Comparison of ENCODE assay signal across 12 cellular contexts in the genomic region with DNA sequence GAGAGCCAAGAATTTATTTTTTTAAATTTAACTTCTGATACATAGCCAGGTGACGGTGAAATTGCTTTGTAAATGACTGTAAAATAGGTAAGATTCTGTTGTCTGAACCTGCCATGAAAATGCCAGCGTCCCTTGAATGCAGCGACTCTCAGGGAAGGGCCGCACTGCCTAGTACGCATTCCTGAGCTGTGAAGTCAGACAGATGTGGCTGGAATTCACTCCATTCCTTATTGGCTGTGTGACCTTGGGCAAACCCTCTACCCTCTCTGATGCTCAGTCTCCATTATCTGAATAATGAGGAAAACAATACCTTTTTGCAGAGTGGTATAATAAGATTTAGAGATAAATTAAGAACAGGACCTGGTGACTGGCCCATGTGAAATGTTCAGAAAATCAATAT.
"Had no signal": no experiment of that assay in that cellular context is flagged by ENCODE, and none has a peak within 500 bp of the region (broad histone marks: within the 10 kb centered on the region; RNA-seq: fewer than 3 reads in every experiment).

No MANE protein-coding gene starts in this region.

- H3K4me3 Mint-ChIP-seq: neural crest cell; stimulated activated naive CD8-positive, alpha-beta T cell treated with anti-CD3 and anti-CD28 coated beads, Interleukin-15, Interleukin-2, amounts not matched to agents 100 ng/mL and 50 ng/mL, for 24 hours had no signal

- H3K9me3 Mint-ChIP-seq: activated T-helper 2 cell treated with anti-CD3 and anti-CD28 coated beads, Interferon-gamma antibody, Interleukin-2, Interleukin-4, amounts not matched to agents 10 μg/mL and 5 μg/mL and 100 μg/mL, durations not matched to agents 14 hours and 24 hours and 36 hours; stimulated activated naive CD8-positive, alpha-beta T cell treated with anti-CD3 and anti-CD28 coated beads, Interleukin-15, Interleukin-2, amounts not matched to agents 100 ng/mL and 50 ng/mL, for 24 hours had no signal

- DNase-seq: activated CD4-positive, alpha-beta T cell treated with anti-CD3 and anti-CD28 coated beads, Interleukin-2, amount 50 U/mL, for 48 hours; activated naive CD4-positive, alpha-beta T cell treated with anti-CD3 and anti-CD28 coated beads, Interleukin-2, amount 50 U/mL, for 16 hours; left cardiac atrium; lower lobe of right lung; sigmoid colon; spleen had no signal

- H3K27ac ChIP-seq: lower lobe of right lung, sigmoid colon, spleen, suprapubic skin, VCaP had no signal

- H3K27me3 ChIP-seq: cardiac muscle cell, sigmoid colon, spleen, suprapubic skin had no signal

- H3K4me1 ChIP-seq: lower lobe of right lung, sigmoid colon, spleen had no signal

- H3K4me3 ChIP-seq: cardiac muscle cell, lower lobe of right lung, sigmoid colon, spleen, suprapubic skin had no signal

- H3K4me1 Mint-ChIP-seq: neural crest cell had no signal

- H3K27me3 Mint-ChIP-seq: stimulated activated naive CD8-positive, alpha-beta T cell treated with anti-CD3 and anti-CD28 coated beads, Interleukin-15, Interleukin-2, amounts not matched to agents 100 ng/mL and 50 ng/mL, for 24 hours had no signal

- H3K36me3 ChIP-seq: cardiac muscle cell, lower lobe of right lung, sigmoid colon, spleen, suprapubic skin had no signal

- H3K9me3 ChIP-seq: lower lobe of right lung, sigmoid colon, spleen, suprapubic skin had no signal

- H3K27ac Mint-ChIP-seq: activated T-helper 2 cell treated with anti-CD3 and anti-CD28 coated beads, Interferon-gamma antibody, Interleukin-2, Interleukin-4, amounts not matched to agents 10 μg/mL and 5 μg/mL and 100 μg/mL, durations not matched to agents 14 hours and 24 hours and 36 hours; stimulated activated naive CD8-positive, alpha-beta T cell treated with anti-CD3 and anti-CD28 coated beads, Interleukin-15, Interleukin-2, amounts not matched to agents 100 ng/mL and 50 ng/mL, for 24 hours had no signal

- ATAC-seq: left cardiac atrium had no signal
